ENCODE assay signal across 11 cellular contexts in the genomic region with DNA sequence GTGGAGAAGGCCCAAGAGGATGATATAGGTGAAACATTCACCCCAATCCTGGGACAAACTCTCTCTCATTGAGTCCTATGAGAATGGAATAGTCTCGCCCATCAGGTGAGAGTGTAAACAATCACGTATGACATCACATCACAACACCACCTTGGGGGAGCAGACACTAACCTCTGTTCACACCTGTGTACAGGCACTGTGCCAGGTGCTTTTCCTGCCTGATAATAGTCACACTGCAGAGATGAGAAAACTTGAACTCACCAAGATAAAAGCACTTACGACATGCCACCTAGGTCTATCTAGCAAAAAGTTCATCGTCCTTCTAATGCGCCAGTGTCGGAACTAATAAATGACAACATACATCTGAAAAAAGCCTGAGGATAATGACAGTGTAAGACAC.
DNase-seq lines count a peak whose midpoint lies in the region; FAIRE-seq and TF ChIP-seq lines count a peak whose summit lies in the region.
"Had no signal": no experiment of that assay in that cellular context is flagged by ENCODE, and none has a peak within 500 bp of the region (broad histone marks: within the 10 kb centered on the region; RNA-seq: fewer than 3 reads in every experiment).

No MANE protein-coding gene starts in this region.

- no peaks in the 10 kb centered on the region for H3K9me3 Mint-ChIP-seq in activated naive CD8-positive, alpha-beta T cell (ENCODE audit: low read depth)

- TF ChIP-seq POLR2A in GM12891 (IDR thresholded peaks at IDR 0.05; ENCODE audit: low read depth, low read length), result 0 out of 2 replicates have a peak, but pooled peaks have one; percentile 8

- peaks cover 52 to 66% of the 10 kb centered on the region in 2 experiments for H3K4me1 ChIP-seq in neutrophil (ENCODE audit: control insufficient read depth in 1 of 2, insufficient read depth in 1 of 2, low read depth in 1 of 2, low read length in 1 of 2)

- peak overlapping the region; percentile 72 for H3K4me3 Mint-ChIP-seq in activated naive CD8-positive, alpha-beta T cell

- H3K4me1 Mint-ChIP-seq in activated naive CD8-positive, alpha-beta T cell (ENCODE audit: low read depth), result peaks cover 92% of the 10 kb centered on the region

- H3K27me3 ChIP-seq in neutrophil, result no peaks in the 10 kb centered on the region

- no peak for DNase-seq in GM12891 (ENCODE audit: insufficient read length, low spot score)
- DNase-seq in RPMI8226, result peak; percentile 19
- no peak for DNase-seq in GOT3 (lab: John Stamatoyannopoulos, UW)
- no peak for DNase-seq in kidney tubule cell (ENCODE audit: low spot score)
- DNase-seq in NK-92 treated with Interleukin-12 subunit alpha and Interleukin-12 subunit beta, amount 100 ng/mL, for 24 hours (lab: John Stamatoyannopoulos, UW), result no peak
- DNase-seq: amygdala, foreskin melanocyte, GDM1, SHP77 treated with DMSO at 0.1 percent for 48 hours had no signal

- peak; percentile 66 for FAIRE-seq in GM12891 (lab: Jason Lieb, UNC)

- no peak for TF ChIP-seq CTCF in neutrophil (IDR thresholded peaks at IDR 0.05)

- no peak overlapping the region for H3K4me3 ChIP-seq in neutrophil (ENCODE audit: low read depth in 1 of 2, low read length in 1 of 2)

- H3K27ac Mint-ChIP-seq in activated naive CD8-positive, alpha-beta T cell, result peak overlapping the region; percentile 98

- no peaks in the 10 kb centered on the region for H3K27me3 Mint-ChIP-seq in activated naive CD8-positive, alpha-beta T cell

- H3K36me3 Mint-ChIP-seq in activated naive CD8-positive, alpha-beta T cell, result peaks cover 11% of the 10 kb centered on the region

- peaks cover 12% of the 10 kb centered on the region for H3K36me3 ChIP-seq in neutrophil

- H3K27ac ChIP-seq in neutrophil, result peak overlapping the region; percentile 95

- no peaks in the 10 kb centered on the region for H3K9me3 ChIP-seq in neutrophil

TF ChIP-seq in GM12891, 5 proteins besides CTCF, POLR2A, EP300 and RAD21:
- peak; percentile 52; the same call in 1 of the 2 replicates for TF ChIP-seq POLR2AphosphoS5 (IDR thresholded peaks at IDR 0.05; ENCODE audit: low read depth, low read length)
- no peak for TF ChIP-seq TAF1 (IDR thresholded peaks at IDR 0.05; ENCODE audit: low read depth, low read length)
